In the genomic region with DNA sequence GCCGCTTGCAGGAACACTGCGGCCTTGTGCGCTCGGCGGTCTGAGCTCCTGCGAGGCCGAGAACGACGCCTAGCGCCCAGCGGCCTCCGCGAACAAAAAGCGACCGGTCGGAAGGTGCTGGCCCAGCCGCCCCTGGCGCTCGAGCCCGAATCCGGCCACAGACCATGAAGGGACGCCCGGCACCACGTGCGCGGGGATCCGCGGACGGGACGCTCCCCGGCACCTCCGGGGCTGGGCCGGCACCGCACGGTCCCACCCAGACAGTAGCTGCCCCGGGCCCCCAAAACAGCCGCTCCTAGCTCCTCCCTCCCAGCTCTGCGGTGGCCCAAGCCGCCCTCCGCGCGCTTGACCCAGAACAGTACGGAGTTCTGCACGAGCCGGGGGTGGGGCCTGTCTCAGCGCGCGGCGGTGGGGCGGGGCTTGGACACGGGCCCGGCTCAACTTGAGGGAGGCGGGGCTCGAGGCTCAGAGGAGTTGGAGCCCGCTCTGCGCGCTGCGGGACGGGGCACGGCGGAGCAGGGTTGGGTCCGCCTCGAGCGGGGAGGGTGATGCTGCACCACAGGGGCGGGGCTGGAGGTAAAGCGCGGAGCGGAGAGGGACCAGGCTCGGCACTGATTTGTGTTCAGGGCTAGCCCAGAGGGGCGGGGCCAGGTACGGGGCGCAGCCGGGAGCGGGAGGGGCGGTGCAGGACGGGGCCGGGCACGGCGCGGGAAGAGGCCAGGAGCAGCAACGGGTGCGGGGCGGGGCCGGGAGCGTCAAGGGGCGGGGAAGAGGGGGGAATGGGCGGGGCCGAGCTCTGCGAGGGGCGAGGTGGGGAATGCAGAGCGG, we compare ENCODE assay signal across 8 cellular contexts. TPM values are rescaled to one million over a fixed set of nuclear protein-coding genes. Genes with fewer than 3 reads are reported as not detected.
DNase-seq lines count a peak whose midpoint lies in the region; TF ChIP-seq lines count a peak whose summit lies in the region.

No MANE protein-coding gene starts in this region.

- H3K4me3 Mint-ChIP-seq in Caco-2 (ENCODE audit: unreplicated experiment) = peak overlapping the region; percentile 92

- TF ChIP-seq CTCF in Caco-2 (IDR thresholded peaks at IDR 0.05; ENCODE audit: insufficient read depth in 1 of 2, low read depth in 1 of 2, low read length in 1 of 2, severe bottlenecking in 1 of 2, unreplicated experiment in 1 of 2) (peak in 1 of 2 experiments; percentile 23), GM20000 (IDR thresholded peaks at IDR 0.05; ENCODE audit: extremely low read depth, missing control alignments) (no peak)

- DNase-seq in Caco-2 = peak; percentile 100
- DNase-seq in GM20000 (ENCODE audit: low spot score) = peak; percentile 99
- peak; percentile 80 for DNase-seq in HS-5 (ENCODE audit: low read depth)
- peak; percentile 99 for DNase-seq in NOMO-1 treated with DMSO at 0.1 percent for 48 hours (lab: John Stamatoyannopoulos, UW; ENCODE audit: unreplicated experiment)
- peak; percentile 84 for DNase-seq in activated CD8-positive, alpha-beta memory T cell treated with anti-CD3 and anti-CD28 coated beads, Interleukin-2, amount 50 U/mL, for 1 hour (ENCODE audit: extremely low read depth)
- peak; percentile 99 for DNase-seq in mesenteric fat pad (ENCODE audit: low spot score)
- peak; percentile 82 for DNase-seq in stimulated activated CD8-positive, alpha-beta memory T cell treated with anti-CD3 and anti-CD28 coated beads, Interleukin-15, amount 100 ng/mL, for 1 hour (ENCODE audit: low read depth)

- peaks cover 1% of the 10 kb centered on the region; the same call in 1 of the 2 replicates for H3K36me3 ChIP-seq in Caco-2 (ENCODE audit: control insufficient read depth, insufficient read depth, low read length)
- H3K36me3 ChIP-seq in endocrine pancreas (ENCODE audit: control insufficient read depth, insufficient read depth, low read length) = no peaks in the 10 kb centered on the region

- H3K9ac ChIP-seq in endocrine pancreas (ENCODE audit: control insufficient read depth, insufficient read depth, low read length) = peak overlapping the region; percentile 39

- H3K9me3 ChIP-seq in Caco-2 = no peaks in the 10 kb centered on the region
- H3K9me3 ChIP-seq in endocrine pancreas (ENCODE audit: control insufficient read depth, low read length) = no peaks in the 10 kb centered on the region

- H3K4me1 Mint-ChIP-seq in Caco-2 (ENCODE audit: low read depth, unreplicated experiment) = no peaks in the 10 kb centered on the region

- peak overlapping the region; percentile 97 for H3K27ac Mint-ChIP-seq in Caco-2 (ENCODE audit: unreplicated experiment)

- H3K4me1 ChIP-seq in Caco-2 (peaks cover 22% of the 10 kb centered on the region), endocrine pancreas (ENCODE audit: control insufficient read depth, insufficient read depth, low read length) (peaks cover 7% of the 10 kb centered on the region)

- peaks cover 12% of the 10 kb centered on the region for H3K36me3 Mint-ChIP-seq in Caco-2 (ENCODE audit: insufficient read depth, unreplicated experiment)

- H3K9me3 Mint-ChIP-seq in Caco-2 (ENCODE audit: unreplicated experiment) = no peaks in the 10 kb centered on the region

- H3K27me3 Mint-ChIP-seq in Caco-2 (ENCODE audit: insufficient read depth, unreplicated experiment) = no peaks in the 10 kb centered on the region

- H3K4me3 ChIP-seq in Caco-2 (ENCODE audit: low read depth, low read length) = peak overlapping the region; percentile 85
- H3K4me3 ChIP-seq in endocrine pancreas (ENCODE audit: control insufficient read depth, insufficient read depth, low read length) = peak overlapping the region; percentile 52

- no TSS peak for BruUV-seq in Caco-2 (replicated peaks; lab: Mats Ljungman, UMichigan)

- POLR2A ChIA-PET in Caco-2 (lab: Charles Lee) = interaction anchor here (0.5 to 2.6 kb wide), 36 partner anchors 9 to 1020 kb away, joined by 3 to 35 read pairs (median 5); a partner anchor contains a TSS

- H3K27me3 ChIP-seq in Caco-2 (replicated peaks; ENCODE audit: control insufficient read depth, insufficient read depth, low read length) (no peaks in the 10 kb centered on the region), endocrine pancreas (ENCODE audit: control insufficient read depth, insufficient read depth, low read length) (no peaks in the 10 kb centered on the region)

- CTCF ChIA-PET in Caco-2 (lab: Charles Lee) = interaction anchor here (0.6 to 3.9 kb wide), 17 partner anchors 10 to 326 kb away, joined by 3 to 49 read pairs (median 6); no protein-coding TSS in a partner anchor

- intact Hi-C loops in Caco-2 (cut with micrococcal nuclease; ENCODE audit: unreplicated experiment) = loop anchor here (1.0 to 2.0 kb wide), 4 partner anchors 15 to 130 kb away; a partner anchor contains a TSS

RNA-seq across cellular contexts. Expression of a gene that starts 0.5 kb away (rescaled TPM):
- 66.1 and 79.9 TPM in 2 replicates for total RNA-seq in Caco-2 (2022)
- total RNA-seq in mesenteric fat pad = 31.8 TPM

Comparison
In these comparisons a context has a peak if more than half of its experiments do, and no peak if none do; other contexts are left out.
1. Peak in every context shown above with its lines: DNase-seq and H3K4me3 ChIP-seq.